In the genomic region with DNA sequence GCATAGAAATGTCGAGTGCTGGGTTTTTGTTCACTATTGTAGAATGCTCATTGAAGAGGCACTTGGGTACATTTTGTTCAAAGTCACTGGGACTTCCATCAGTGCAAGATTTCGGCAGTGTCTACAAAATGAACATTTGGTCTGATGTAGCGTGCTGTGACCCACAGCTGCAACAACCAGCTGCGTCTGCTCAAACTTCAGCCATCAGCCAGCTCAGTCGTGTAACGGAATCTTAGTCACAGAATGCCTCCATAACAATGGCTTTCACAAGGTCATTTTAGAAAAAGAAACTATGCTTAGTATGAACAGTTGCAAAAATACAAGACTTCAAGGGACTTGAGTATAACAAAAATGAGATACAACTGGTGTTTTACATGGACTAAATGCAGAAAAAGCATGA, we compare ENCODE assay signal across 2 cellular contexts.
TF ChIP-seq lines count a peak whose summit lies in the region.

No MANE protein-coding gene starts in this region.

TF ChIP-seq in liver, 16 proteins besides CTCF, POLR2A, EP300 and RAD21 (continued from another document):
- TF ChIP-seq, protein P1, sequence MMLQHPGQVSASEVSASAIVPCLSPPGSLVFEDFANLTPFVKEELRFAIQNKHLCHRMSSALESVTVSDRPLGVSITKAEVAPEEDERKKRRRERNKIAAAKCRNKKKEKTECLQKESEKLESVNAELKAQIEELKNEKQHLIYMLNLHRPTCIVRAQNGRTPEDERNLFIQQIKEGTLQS (IDR thresholded peaks at IDR 0.05), result no peak
- TF ChIP-seq NR2F2 (IDR thresholded peaks at IDR 0.05) (peak; percentile 62), YY1 (IDR thresholded peaks at IDR 0.05) (no peak), TAF1 (conservative IDR thresholded peaks at IDR 0.05) (no peak)
- TF ChIP-seq, protein P2, sequence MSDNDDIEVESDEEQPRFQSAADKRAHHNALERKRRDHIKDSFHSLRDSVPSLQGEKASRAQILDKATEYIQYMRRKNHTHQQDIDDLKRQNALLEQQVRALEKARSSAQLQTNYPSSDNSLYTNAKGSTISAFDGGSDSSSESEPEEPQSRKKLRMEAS (IDR thresholded peaks at IDR 0.05), result no peak

TF ChIP-seq in HepG2, 621 proteins besides CTCF, POLR2A, EP300 and RAD21 (continued from another document):
- TF ChIP-seq, protein P3, sequence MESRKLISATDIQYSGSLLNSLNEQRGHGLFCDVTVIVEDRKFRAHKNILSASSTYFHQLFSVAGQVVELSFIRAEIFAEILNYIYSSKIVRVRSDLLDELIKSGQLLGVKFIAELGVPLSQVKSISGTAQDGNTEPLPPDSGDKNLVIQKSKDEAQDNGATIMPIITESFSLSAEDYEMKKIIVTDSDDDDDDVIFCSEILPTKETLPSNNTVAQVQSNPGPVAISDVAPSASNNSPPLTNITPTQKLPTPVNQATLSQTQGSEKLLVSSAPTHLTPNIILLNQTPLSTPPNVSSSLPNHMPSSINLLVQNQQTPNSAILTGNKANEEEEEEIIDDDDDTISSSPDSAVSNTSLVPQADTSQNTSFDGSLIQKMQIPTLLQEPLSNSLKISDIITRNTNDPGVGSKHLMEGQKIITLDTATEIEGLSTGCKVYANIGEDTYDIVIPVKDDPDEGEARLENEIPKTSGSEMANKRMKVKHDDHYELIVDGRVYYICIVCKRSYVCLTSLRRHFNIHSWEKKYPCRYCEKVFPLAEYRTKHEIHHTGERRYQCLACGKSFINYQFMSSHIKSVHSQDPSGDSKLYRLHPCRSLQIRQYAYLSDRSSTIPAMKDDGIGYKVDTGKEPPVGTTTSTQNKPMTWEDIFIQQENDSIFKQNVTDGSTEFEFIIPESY (CRISPR knock-in tag; IDR thresholded peaks at IDR 0.05), result no peak
- no peak for TF ChIP-seq KLF12 (CRISPR knock-in tag; IDR thresholded peaks at IDR 0.05; ENCODE audit: borderline replicate concordance)
- no peak for TF ChIP-seq KLF15 (CRISPR knock-in tag; IDR thresholded peaks at IDR 0.05; ENCODE audit: borderline replicate concordance)
- no peak for TF ChIP-seq ATF7-NPFF (CRISPR knock-in tag; IDR thresholded peaks at IDR 0.05; ENCODE audit: low read depth)
- TF ChIP-seq CREM (IDR thresholded peaks at IDR 0.05), result no peak
- TF ChIP-seq CREM (CRISPR knock-in tag; IDR thresholded peaks at IDR 0.05), result no peak
- TF ChIP-seq, protein P4, sequence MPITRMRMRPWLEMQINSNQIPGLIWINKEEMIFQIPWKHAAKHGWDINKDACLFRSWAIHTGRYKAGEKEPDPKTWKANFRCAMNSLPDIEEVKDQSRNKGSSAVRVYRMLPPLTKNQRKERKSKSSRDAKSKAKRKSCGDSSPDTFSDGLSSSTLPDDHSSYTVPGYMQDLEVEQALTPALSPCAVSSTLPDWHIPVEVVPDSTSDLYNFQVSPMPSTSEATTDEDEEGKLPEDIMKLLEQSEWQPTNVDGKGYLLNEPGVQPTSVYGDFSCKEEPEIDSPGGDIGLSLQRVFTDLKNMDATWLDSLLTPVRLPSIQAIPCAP (CRISPR knock-in tag; IDR thresholded peaks at IDR 0.05; ENCODE audit: low read depth), result no peak
- TF ChIP-seq POLR2AphosphoS5 (IDR thresholded peaks at IDR 0.05; ENCODE audit: low read depth, low read length), result no peak
